ENCODE assay signal across 21 cellular contexts in the genomic region with DNA sequence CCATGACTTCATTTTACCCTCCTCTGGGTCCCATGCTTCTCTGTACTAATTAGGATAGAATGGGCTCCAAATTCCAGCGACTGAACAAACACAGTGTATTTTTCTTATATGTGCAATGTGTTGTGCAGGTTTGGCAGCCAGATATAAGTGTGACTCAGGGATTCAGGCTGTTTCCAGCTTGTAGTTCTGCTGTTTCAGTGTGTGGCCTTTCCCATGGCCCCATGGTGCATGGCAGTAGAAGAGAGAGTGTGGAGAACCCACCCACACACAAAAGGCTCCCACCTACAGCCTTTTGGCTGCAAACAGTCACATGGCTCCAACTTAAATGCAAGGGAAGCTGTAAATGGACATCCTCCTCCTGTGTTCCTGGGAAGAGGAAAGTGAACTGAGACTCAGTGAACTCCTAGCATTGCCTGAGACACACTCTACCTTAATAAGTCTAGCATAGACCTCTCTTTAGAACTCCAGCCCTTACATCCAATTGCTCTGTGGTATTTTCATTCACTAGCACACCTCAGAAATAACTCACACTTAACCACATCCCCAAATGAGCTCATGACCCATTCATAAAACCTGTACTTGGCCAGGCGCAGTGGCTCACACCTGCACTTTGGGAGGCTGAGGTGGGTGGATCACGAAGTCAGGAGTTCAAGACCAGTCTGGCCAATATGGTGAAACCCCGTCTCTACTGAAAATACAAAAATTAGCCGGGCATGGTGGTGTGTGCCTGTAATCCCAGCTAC. TPM values are rescaled to one million over a fixed set of nuclear protein-coding genes. Genes with fewer than 3 reads are reported as not detected.
A peak's percentile ranks its signal among the peaks of the same experiment; 100 is the strongest.
DNase-seq lines count a peak whose midpoint lies in the region; ATAC-seq and TF ChIP-seq lines count a peak whose summit lies in the region.
"Had no signal": no experiment of that assay in that cellular context is flagged by ENCODE, and none has a peak within 500 bp of the region (broad histone marks: within the 10 kb centered on the region; RNA-seq: fewer than 3 reads in every experiment).

No MANE protein-coding gene starts in this region.

- H3K36me3 Mint-ChIP-seq in activated naive CD4-positive, alpha-beta T cell treated with anti-CD3 and anti-CD28 coated beads, Interleukin-2, amount 50 U/mL, for 72 hours, result no peaks in the 10 kb centered on the region
- H3K36me3 Mint-ChIP-seq in activated naive CD4-positive, alpha-beta T cell treated with anti-CD3 and anti-CD28 coated beads for 36 hours (ENCODE audit: low read depth), result no peaks in the 10 kb centered on the region
- H3K36me3 Mint-ChIP-seq in activated T-helper 17 cell treated with anti-CD3 and anti-CD28 coated beads, Interleukin-2, amount 50 U/mL, for 72 hours (ENCODE audit: low read depth), result no peaks in the 10 kb centered on the region
- H3K36me3 Mint-ChIP-seq in stimulated activated naive B cell treated with anti-CD40 and anti-IgM and Interleukin-4, amounts not matched to agents 10 μg/mL and 1 μg/mL and 100 μg/mL, for 72 hours, result no peaks in the 10 kb centered on the region
- no peaks in the 10 kb centered on the region for H3K36me3 Mint-ChIP-seq in glutamatergic neuron (ENCODE audit: unreplicated experiment)
- H3K36me3 Mint-ChIP-seq: CD4-positive, CD25-positive, alpha-beta regulatory T cell; mesothelial cell of epicardium had no signal

- no peaks in the 10 kb centered on the region for H3K4me1 ChIP-seq in HEK293 (ENCODE audit: control insufficient read depth, insufficient read depth, low read length)
- H3K4me1 ChIP-seq: A549, prostate gland had no signal

- no peak overlapping the region for H3K4me3 ChIP-seq in HEK293 (ENCODE audit: low read depth, low read length)
- H3K4me3 ChIP-seq: A549, esophagus squamous epithelium, prostate gland had no signal

- H3K9me3 Mint-ChIP-seq in activated naive CD4-positive, alpha-beta T cell treated with anti-CD3 and anti-CD28 coated beads, Interleukin-2, amount 50 U/mL, for 72 hours, result no peaks in the 10 kb centered on the region
- H3K9me3 Mint-ChIP-seq in activated naive CD4-positive, alpha-beta T cell treated with anti-CD3 and anti-CD28 coated beads for 36 hours, result no peaks in the 10 kb centered on the region
- H3K9me3 Mint-ChIP-seq in activated T-helper 17 cell treated with anti-CD3 and anti-CD28 coated beads, Interleukin-2, amount 50 U/mL, for 72 hours, result no peaks in the 10 kb centered on the region
- no peaks in the 10 kb centered on the region for H3K9me3 Mint-ChIP-seq in stimulated activated naive B cell treated with anti-CD40 and anti-IgM and Interleukin-4, amounts not matched to agents 10 μg/mL and 1 μg/mL and 100 μg/mL, for 72 hours
- no peaks in the 10 kb centered on the region for H3K9me3 Mint-ChIP-seq in glutamatergic neuron (ENCODE audit: unreplicated experiment)
- H3K9me3 Mint-ChIP-seq: mesothelial cell of epicardium had no signal

- no peak for DNase-seq in activated naive CD4-positive, alpha-beta T cell treated with anti-CD3 and anti-CD28 coated beads, Interleukin-2, amount 50 U/mL, for 72 hours (ENCODE audit: low spot score in 2 of 2)
- DNase-seq in activated naive CD4-positive, alpha-beta T cell treated with anti-CD3 and anti-CD28 coated beads for 36 hours, result no peak
- DNase-seq in stimulated activated naive B cell treated with anti-CD40 and anti-IgM and Interleukin-4, amounts not matched to agents 10 μg/mL and 1 μg/mL and 100 μg/mL, for 72 hours, result no peak
- no peak for DNase-seq in AG08396 (ENCODE audit: low spot score)
- no peak for DNase-seq in activated CD4-positive, CD25-positive, alpha-beta regulatory T cell treated with anti-CD3 and anti-CD28 coated beads, Interleukin-2, amount 50 U/mL, for 72 hours
- no peak for DNase-seq in glutamatergic neuron
- DNase-seq: activated CD4-positive, alpha-beta T cell treated with anti-CD3 and anti-CD28 coated beads for 48 hours; CD4-positive, CD25-positive, alpha-beta regulatory T cell; effector CD8-positive, alpha-beta T cell; esophagus squamous epithelium; Kasumi-1; NCI-H1105; NCI-H524 treated with DMSO at 0.1 percent for 48 hours; small intestine; stimulated activated CD4-positive, alpha-beta T cell treated with anti-CD3 and anti-CD28 coated beads, Interleukin-2, amount 100 ng/mL, for 48 hours had no signal

- H3K36me3 ChIP-seq in HEK293 (ENCODE audit: control insufficient read depth in 2 of 2, insufficient read depth in 1 of 2, low read length in 2 of 2), result no peaks in the 10 kb centered on the region
- H3K36me3 ChIP-seq: esophagus squamous epithelium, prostate gland had no signal

- H3K27ac ChIP-seq in HEK293 (ENCODE audit: extremely low read depth, low read depth, low read length), result no peak overlapping the region
- H3K27ac ChIP-seq: A549, prostate gland had no signal

- peak; percentile 44 to 71 for ATAC-seq in activated naive CD4-positive, alpha-beta T cell treated with anti-CD3 and anti-CD28 coated beads, Interleukin-2, amount 50 U/mL, for 72 hours
- peak; percentile 21 for ATAC-seq in activated T-helper 17 cell treated with anti-CD3 and anti-CD28 coated beads, Interleukin-2, amount 50 U/mL, for 72 hours (replicated peaks)
- peak; percentile 36 to 60 for ATAC-seq in stimulated activated naive B cell treated with anti-CD40 and anti-IgM and Interleukin-4, amounts not matched to agents 10 μg/mL and 1 μg/mL and 100 μg/mL, for 72 hours (replicated peaks)
- ATAC-seq: A549, left lobe of liver had no signal

- CTCF ChIA-PET in activated naive CD4-positive, alpha-beta T cell treated with anti-CD3 and anti-CD28 coated beads for 36 hours (lab: Charles Lee), result interaction anchor here (1.1 to 2.2 kb wide), 6 partner anchors 9 to 105 kb away, joined by 3 to 10 read pairs (median 4); no protein-coding TSS in a partner anchor
- CTCF ChIA-PET in HEK293 (lab: Yijun Ruan, JAX), result interaction anchor here (0.5 to 1.4 kb wide), 5 partner anchors 12 to 715 kb away, joined by 3 to 7 read pairs (median 4); no protein-coding TSS in a partner anchor

- no peak overlapping the region for H3K4me3 Mint-ChIP-seq in activated naive CD4-positive, alpha-beta T cell treated with anti-CD3 and anti-CD28 coated beads for 36 hours
- H3K4me3 Mint-ChIP-seq in activated T-helper 17 cell treated with anti-CD3 and anti-CD28 coated beads, Interleukin-2, amount 50 U/mL, for 72 hours, result no peak overlapping the region
- no peak overlapping the region for H3K4me3 Mint-ChIP-seq in stimulated activated naive B cell treated with anti-CD40 and anti-IgM and Interleukin-4, amounts not matched to agents 10 μg/mL and 1 μg/mL and 100 μg/mL, for 72 hours
- no peak overlapping the region for H3K4me3 Mint-ChIP-seq in glutamatergic neuron (ENCODE audit: unreplicated experiment)
- H3K4me3 Mint-ChIP-seq: CD4-positive, CD25-positive, alpha-beta regulatory T cell; mesothelial cell of epicardium had no signal

- no peaks in the 10 kb centered on the region for H3K4me1 Mint-ChIP-seq in activated naive CD4-positive, alpha-beta T cell treated with anti-CD3 and anti-CD28 coated beads for 36 hours (ENCODE audit: low read depth)
- peaks cover 4% of the 10 kb centered on the region for H3K4me1 Mint-ChIP-seq in activated T-helper 17 cell treated with anti-CD3 and anti-CD28 coated beads, Interleukin-2, amount 50 U/mL, for 72 hours
- H3K4me1 Mint-ChIP-seq in stimulated activated naive B cell treated with anti-CD40 and anti-IgM and Interleukin-4, amounts not matched to agents 10 μg/mL and 1 μg/mL and 100 μg/mL, for 72 hours, result peaks cover 3 to 6% of the 10 kb centered on the region in 2 donors
- H3K4me1 Mint-ChIP-seq in glutamatergic neuron (ENCODE audit: low read depth, unreplicated experiment), result no peaks in the 10 kb centered on the region
- H3K4me1 Mint-ChIP-seq: CD4-positive, CD25-positive, alpha-beta regulatory T cell had no signal

- no peak for TF ChIP-seq CTCF in HEK293 (tag by site-specific recombination; IDR thresholded peaks at IDR 0.05)
- TF ChIP-seq CTCF in glutamatergic neuron (IDR thresholded peaks at IDR 0.05; ENCODE audit: partially characterized antibody, unreplicated experiment), result no peak

- POLR2A ChIA-PET in HEK293 (lab: Yijun Ruan, JAX), result no interaction called here

- H3K9me3 ChIP-seq in HEK293 (ENCODE audit: control insufficient read depth, insufficient read depth, low read depth, low read length), result no peaks in the 10 kb centered on the region
- H3K9me3 ChIP-seq: A549, esophagus squamous epithelium, prostate gland had no signal

- no peak overlapping the region for H3K27ac Mint-ChIP-seq in activated naive CD4-positive, alpha-beta T cell treated with anti-CD3 and anti-CD28 coated beads, Interleukin-2, amount 50 U/mL, for 72 hours
- no peak overlapping the region for H3K27ac Mint-ChIP-seq in activated naive CD4-positive, alpha-beta T cell treated with anti-CD3 and anti-CD28 coated beads for 36 hours
- H3K27ac Mint-ChIP-seq in activated T-helper 17 cell treated with anti-CD3 and anti-CD28 coated beads, Interleukin-2, amount 50 U/mL, for 72 hours, result no peak overlapping the region
- H3K27ac Mint-ChIP-seq in stimulated activated naive B cell treated with anti-CD40 and anti-IgM and Interleukin-4, amounts not matched to agents 10 μg/mL and 1 μg/mL and 100 μg/mL, for 72 hours, result no peak overlapping the region
- no peak overlapping the region for H3K27ac Mint-ChIP-seq in glutamatergic neuron (ENCODE audit: unreplicated experiment)
- H3K27ac Mint-ChIP-seq: CD4-positive, CD25-positive, alpha-beta regulatory T cell; mesothelial cell of epicardium had no signal

- intact Hi-C loops in activated naive CD4-positive, alpha-beta T cell treated with anti-CD3 and anti-CD28 coated beads for 36 hours (cut with micrococcal nuclease), result no loop called here

- H3K27me3 Mint-ChIP-seq in activated naive CD4-positive, alpha-beta T cell treated with anti-CD3 and anti-CD28 coated beads for 36 hours (ENCODE audit: low read depth), result peaks cover 11% of the 10 kb centered on the region
- H3K27me3 Mint-ChIP-seq in activated T-helper 17 cell treated with anti-CD3 and anti-CD28 coated beads, Interleukin-2, amount 50 U/mL, for 72 hours, result peaks cover 33% of the 10 kb centered on the region
- H3K27me3 Mint-ChIP-seq in stimulated activated naive B cell treated with anti-CD40 and anti-IgM and Interleukin-4, amounts not matched to agents 10 μg/mL and 1 μg/mL and 100 μg/mL, for 72 hours, result peaks cover 20 to 27% of the 10 kb centered on the region in 2 donors
- H3K27me3 Mint-ChIP-seq in glutamatergic neuron (ENCODE audit: unreplicated experiment), result no peaks in the 10 kb centered on the region

TF ChIP-seq in HEK293, 187 proteins besides CTCF, POLR2A, EP300 and RAD21 (continues in another document):
- TF ChIP-seq PRDM1 (tag by site-specific recombination; IDR thresholded peaks at IDR 0.05), result no peak
- peak; percentile 50; the same call in 1 of the 2 replicates for TF ChIP-seq ZFHX2 (tag by site-specific recombination; conservative IDR thresholded peaks at IDR 0.05)
- no peak for TF ChIP-seq ZNF138 (tag by site-specific recombination; IDR thresholded peaks at IDR 0.05; ENCODE audit: borderline replicate concordance)
- no peak for TF ChIP-seq MEIS1 (CRISPR knock-in tag; IDR thresholded peaks at IDR 0.05; ENCODE audit: borderline replicate concordance)

RNA-seq across cellular contexts. Expression of a gene that starts 58.7 kb away (rescaled TPM):
- 10 to 100 TPM; 21.2 to 23.4 TPM for total RNA-seq in activated naive CD4-positive, alpha-beta T cell treated with anti-CD3 and anti-CD28 coated beads, Interleukin-2, amount 50 U/mL, for 72 hours
- 10 to 100 TPM; 19.5 to 21.4 TPM for total RNA-seq in activated naive CD4-positive, alpha-beta T cell treated with anti-CD3 and anti-CD28 coated beads for 36 hours
- 10 to 100 TPM; 34.8 to 39.4 TPM for total RNA-seq in activated T-helper 17 cell treated with anti-CD3 and anti-CD28 coated beads, Interleukin-2, amount 50 U/mL, for 72 hours
- total RNA-seq in glutamatergic neuron (ENCODE audit: unreplicated experiment), result not detected

Comparison
In these comparisons a context has a peak if more than half of its experiments do, and no peak if none do; other contexts are left out.
1. RNA of a gene that starts 58.7 kb away (total RNA-seq): 34.8 to 39.4 TPM in activated T-helper 17 cell treated with anti-CD3 and anti-CD28 coated beads, Interleukin-2, amount 50 U/mL, for 72 hours, 21.2 to 23.4 TPM in activated naive CD4-positive, alpha-beta T cell treated with anti-CD3 and anti-CD28 coated beads, Interleukin-2, amount 50 U/mL, for 72 hours and 19.5 to 21.4 TPM in activated naive CD4-positive, alpha-beta T cell treated with anti-CD3 and anti-CD28 coated beads for 36 hours; not detected in glutamatergic neuron (single experiment); every median in the first group is over 10 times any median in the second.
2. Peak in every context shown above with its lines, with median percentiles within 50 percentile points of each other: ATAC-seq.